In genomic region chr18:37294951-37295350, GRCh38 we compare ENCODE assay signal across 9 cellular contexts.
DNase-seq lines count a peak whose midpoint lies in the region; ATAC-seq and TF ChIP-seq lines count a peak whose summit lies in the region.
"Had no signal": no experiment of that assay in that cellular context is flagged by ENCODE, and none has a peak within 500 bp of the region (broad histone marks: within the 10 kb centered on the region; RNA-seq: fewer than 3 reads in every experiment).

No MANE protein-coding gene starts in this region.

- no peak for ATAC-seq in foreskin keratinocyte
- no peak for ATAC-seq in effector memory CD8-positive, alpha-beta T cell (replicated peaks)
- ATAC-seq: activated CD8-positive, alpha-beta memory T cell treated with anti-CD3 and anti-CD28 coated beads, Interleukin-2, amount 10 ng/mL, durations not matched to agents 7 days and 5 days had no signal

- no peak overlapping the region for H3K4me3 ChIP-seq in AG04450 (ENCODE audit: low read depth, low read length)
- no peak overlapping the region for H3K4me3 ChIP-seq in OCI-LY3 (ENCODE audit: low read length)

- no peak overlapping the region for H3K4me3 Mint-ChIP-seq in effector memory CD8-positive, alpha-beta T cell
- H3K4me3 Mint-ChIP-seq: activated CD8-positive, alpha-beta memory T cell treated with anti-CD3 and anti-CD28 coated beads, Interleukin-2, amount 10 ng/mL, durations not matched to agents 7 days and 5 days had no signal

- TF ChIP-seq CTCF in AG04450 (IDR thresholded peaks at IDR 0.05; ENCODE audit: low read depth, low read length) (peak; percentile 25; the same call in 1 of the 2 replicates), GM12872 (IDR thresholded peaks at IDR 0.05; ENCODE audit: insufficient read depth, low read depth, low read length) (peak; percentile 59), OCI-LY3 (IDR thresholded peaks at IDR 0.05; ENCODE audit: low read depth, low read length) (peak; percentile 44), foreskin keratinocyte (conservative IDR thresholded peaks at IDR 0.05) (peak; percentile 58), GM10266 (IDR thresholded peaks at IDR 0.05; ENCODE audit: control insufficient read depth, insufficient read depth, low read depth, missing control alignments) (no peak)

- H3K27me3 ChIP-seq in AG04450 (ENCODE audit: control insufficient read depth, insufficient read depth, low read length) (no peaks in the 10 kb centered on the region), OCI-LY3 (ENCODE audit: low read depth, low read length) (0 out of 2 replicates have a peak, but pooled peaks cover 3% of the 10 kb centered on the region), foreskin keratinocyte (peaks cover 6% of the 10 kb centered on the region)

- no peaks in the 10 kb centered on the region for H4K20me1 ChIP-seq in OCI-LY3 (ENCODE audit: insufficient read depth, low read length)

- DNase-seq in AG04450 (ENCODE audit: low read depth, low spot score) (no peak), foreskin keratinocyte (no peak), midbrain (lab: John Stamatoyannopoulos, UW) (no peak), GM10266 (ENCODE audit: extremely low spot score) (no peak)
- DNase-seq in stimulated activated CD4-positive, alpha-beta T cell treated with anti-CD3 and anti-CD28 coated beads, Interleukin-1b, Interleukin-23, amount 100 ng/mL, for 48 hours, result no peak
- DNase-seq in effector memory CD8-positive, alpha-beta T cell, result no peak
- DNase-seq: activated CD8-positive, alpha-beta memory T cell treated with anti-CD3 and anti-CD28 coated beads, Interleukin-2, amount 10 ng/mL, durations not matched to agents 7 days and 5 days had no signal

- H2AFZ ChIP-seq in OCI-LY3 (ENCODE audit: low read depth, low read length), result no peak overlapping the region

- peaks cover 0 to 9% of the 10 kb centered on the region in 2 donors for H3K27me3 Mint-ChIP-seq in effector memory CD8-positive, alpha-beta T cell
- H3K27me3 Mint-ChIP-seq: activated CD8-positive, alpha-beta memory T cell treated with anti-CD3 and anti-CD28 coated beads, Interleukin-2, amount 10 ng/mL, durations not matched to agents 7 days and 5 days had no signal

- no peak overlapping the region for H3K4me2 ChIP-seq in OCI-LY3 (ENCODE audit: low read length)

- H3K27ac ChIP-seq in AG04450 (ENCODE audit: low read depth, low read length) (no peak overlapping the region), OCI-LY3 (ENCODE audit: low read length) (no peak overlapping the region), foreskin keratinocyte (no peak overlapping the region)

- H3K4me1 ChIP-seq in OCI-LY3 (ENCODE audit: low read length) (no peaks in the 10 kb centered on the region), foreskin keratinocyte (no peaks in the 10 kb centered on the region)

- H3K79me2 ChIP-seq in OCI-LY3 (ENCODE audit: low read length), result no peaks in the 10 kb centered on the region

- POLR2A ChIA-PET in AG04450 (lab: Yijun Ruan, JAX), result no interaction called here

- no peaks in the 10 kb centered on the region for H3K36me3 ChIP-seq in OCI-LY3 (replicated peaks; ENCODE audit: low read depth, low read length)

- peaks cover 0 to 2% of the 10 kb centered on the region in 2 donors for H3K4me1 Mint-ChIP-seq in effector memory CD8-positive, alpha-beta T cell (ENCODE audit: low read depth in 2 of 2)
- H3K4me1 Mint-ChIP-seq: activated CD8-positive, alpha-beta memory T cell treated with anti-CD3 and anti-CD28 coated beads, Interleukin-2, amount 10 ng/mL, durations not matched to agents 7 days and 5 days had no signal

- H3K9ac ChIP-seq in OCI-LY3 (ENCODE audit: low read length), result no peak overlapping the region

- CTCF ChIA-PET in AG04450 (lab: Charles Lee), result no interaction called here

- H3K9me3 ChIP-seq in AG04450 (ENCODE audit: control insufficient read depth, insufficient read depth, low read length) (no peaks in the 10 kb centered on the region), OCI-LY3 (ENCODE audit: insufficient read depth, low read length) (no peaks in the 10 kb centered on the region)

- no peak overlapping the region for H3K27ac Mint-ChIP-seq in effector memory CD8-positive, alpha-beta T cell
- H3K27ac Mint-ChIP-seq: activated CD8-positive, alpha-beta memory T cell treated with anti-CD3 and anti-CD28 coated beads, Interleukin-2, amount 10 ng/mL, durations not matched to agents 7 days and 5 days had no signal

- H3K9me3 Mint-ChIP-seq in effector memory CD8-positive, alpha-beta T cell, result no peaks in the 10 kb centered on the region

- H3K36me3 Mint-ChIP-seq in effector memory CD8-positive, alpha-beta T cell (ENCODE audit: insufficient read depth), result no peaks in the 10 kb centered on the region
- H3K36me3 Mint-ChIP-seq: activated CD8-positive, alpha-beta memory T cell treated with anti-CD3 and anti-CD28 coated beads, Interleukin-2, amount 10 ng/mL, durations not matched to agents 7 days and 5 days had no signal
